13 cellular contexts compared by ENCODE assay signal in genomic region chr22:21961886-21962654, GRCh38. TPM values are rescaled to one million over a fixed set of nuclear protein-coding genes. Genes with fewer than 3 reads are reported as not detected.
DNase-seq lines count a peak whose midpoint lies in the region; ATAC-seq and TF ChIP-seq lines count a peak whose summit lies in the region.
"Had no signal": no experiment of that assay in that cellular context is flagged by ENCODE, and none has a peak within 500 bp of the region (broad histone marks: within the 10 kb centered on the region; RNA-seq: fewer than 3 reads in every experiment).

No MANE protein-coding gene starts in this region.

- peaks cover 47% of the 10 kb centered on the region for H3K36me3 Mint-ChIP-seq in activated T-helper 17 cell treated with anti-CD3 and anti-CD28 coated beads, Interleukin-2, amount 50 U/mL, for 72 hours (ENCODE audit: low read depth)

- ATAC-seq in right lobe of liver, result peak; percentile 65 to 87 (median 79)
- ATAC-seq in activated T-helper 17 cell treated with anti-CD3 and anti-CD28 coated beads, Interleukin-2, amount 50 U/mL, for 72 hours (replicated peaks), result no peak

- no peaks in the 10 kb centered on the region for H4K20me1 ChIP-seq in mammary epithelial cell (ENCODE audit: insufficient read depth, low read length)
- H4K20me1 ChIP-seq in OCI-LY7 (ENCODE audit: insufficient read depth, low read length), result no peaks in the 10 kb centered on the region

- H3K4me3 ChIP-seq in AG10803 (ENCODE audit: low read length) (no peak overlapping the region), mammary epithelial cell (replicated peaks in 1 of 3; ENCODE audit: insufficient read depth in 1 of 3, low read depth in 2 of 3, low read length in 3 of 3) (no peak overlapping the region), right lobe of liver (no peak overlapping the region), coronary artery (no peak overlapping the region), BE2C (ENCODE audit: low read depth, low read length) (no peak overlapping the region), OCI-LY7 (ENCODE audit: low read depth, low read length, poor library complexity, severe bottlenecking) (no peak overlapping the region)

- H3K36me3 ChIP-seq in mammary epithelial cell (ENCODE audit: insufficient read depth, low read length) (peaks cover 16% of the 10 kb centered on the region), right lobe of liver (peaks cover 0 to 73% (median 21%) of the 10 kb centered on the region in 4 donors), BE2C (peaks cover 70% of the 10 kb centered on the region), OCI-LY7 (ENCODE audit: insufficient read depth, low read length) (peaks cover 84% of the 10 kb centered on the region)

- no peak overlapping the region for H2AFZ ChIP-seq in mammary epithelial cell (ENCODE audit: low read depth, low read length)
- H2AFZ ChIP-seq in OCI-LY7 (ENCODE audit: low read length), result no peak overlapping the region

- no peak overlapping the region for H3K9ac ChIP-seq in mammary epithelial cell (ENCODE audit: insufficient read depth, low read length)

- CTCF ChIA-PET in mammary epithelial cell (lab: Charles Lee; ENCODE audit: low non-redundant PET) (no interaction called here), OCI-LY7 (lab: Charles Lee; ENCODE audit: unreplicated experiment) (no interaction called here)

- intact Hi-C loops in mammary epithelial cell (cut with micrococcal nuclease) (no loop called here), right lobe of liver (cut with DNase I) (no loop called here), OCI-LY7 (cut with micrococcal nuclease; ENCODE audit: unreplicated experiment) (no loop called here)

- H3K4me2 ChIP-seq in mammary epithelial cell (ENCODE audit: insufficient read depth, low read depth, low read length), result no peak overlapping the region
- H3K4me2 ChIP-seq in OCI-LY7 (ENCODE audit: low read length), result no peak overlapping the region

- H3K4me3 Mint-ChIP-seq in activated T-helper 17 cell treated with anti-CD3 and anti-CD28 coated beads, Interleukin-2, amount 50 U/mL, for 72 hours, result no peak overlapping the region
- H3K4me3 Mint-ChIP-seq: activated CD4-positive, alpha-beta T cell treated with anti-CD3 and anti-CD28 coated beads, Interleukin-2, amount 10 ng/mL, durations not matched to agents 7 days and 5 days; CD14-positive monocyte had no signal

- H3K9me2 ChIP-seq in OCI-LY7 (ENCODE audit: insufficient read depth, low read length), result no peaks in the 10 kb centered on the region

- H3K4me1 Mint-ChIP-seq in activated T-helper 17 cell treated with anti-CD3 and anti-CD28 coated beads, Interleukin-2, amount 50 U/mL, for 72 hours, result no peaks in the 10 kb centered on the region
- H3K4me1 Mint-ChIP-seq: activated CD4-positive, alpha-beta T cell treated with anti-CD3 and anti-CD28 coated beads, Interleukin-2, amount 10 ng/mL, durations not matched to agents 7 days and 5 days had no signal

- DNase-seq in AG10803 (ENCODE audit: low read depth), result peak; percentile 41
- DNase-seq in HS-5 (ENCODE audit: low read depth), result peak; percentile 50
- peak; percentile 57 for DNase-seq in mammary epithelial cell
- peak in 1 of 3 donors; percentile 74 for DNase-seq in right lobe of liver
- DNase-seq in coronary artery (ENCODE audit: low spot score), result no peak
- no peak for DNase-seq in BE2C
- no peak for DNase-seq in OCI-LY7 (ENCODE audit: low spot score)
- DNase-seq: activated CD4-positive, alpha-beta T cell treated with anti-CD3 and anti-CD28 coated beads, Interleukin-2, amount 10 ng/mL, durations not matched to agents 7 days and 5 days; foreskin melanocyte; NK-92 treated with Interleukin-12 subunit alpha and Interleukin-12 subunit beta, amount 100 ng/mL, for 24 hours; T-helper 1 cell had no signal

- in situ Hi-C loops in mammary epithelial cell (cut with MboI; ENCODE audit: low sequenced_read_pairs in 2 of 2), result no loop called here

- H3K27ac ChIP-seq in mammary epithelial cell (ENCODE audit: insufficient read depth, low read depth, low read length) (no peak overlapping the region), right lobe of liver (peak overlapping the region in 2 of 3 donors; percentile 15 to 82), coronary artery (no peak overlapping the region), OCI-LY7 (ENCODE audit: low read depth, low read length, poor library complexity, severe bottlenecking) (no peak overlapping the region)

- TF ChIP-seq CTCF in AG10803 (conservative IDR thresholded peaks at IDR 0.05; ENCODE audit: low read length) (no peak), mammary epithelial cell (conservative IDR thresholded peaks at IDR 0.05 in 1 of 2, IDR thresholded peaks at IDR 0.05 in 1 of 2; ENCODE audit: extremely low read depth in 1 of 2, insufficient read depth in 1 of 2, low read depth in 1 of 2, low read length in 2 of 2) (no peak), right lobe of liver (IDR thresholded peaks at IDR 0.05) (no peak), coronary artery (IDR thresholded peaks at IDR 0.05) (no peak), BE2C (IDR thresholded peaks at IDR 0.05; ENCODE audit: low read depth, low read length) (no peak), OCI-LY7 (conservative IDR thresholded peaks at IDR 0.05; ENCODE audit: low read length) (no peak)

- H3K9me3 ChIP-seq in mammary epithelial cell (replicated peaks; ENCODE audit: insufficient read depth, low read length) (no peaks in the 10 kb centered on the region), right lobe of liver (no peaks in the 10 kb centered on the region), BE2C (no peaks in the 10 kb centered on the region), OCI-LY7 (ENCODE audit: low read length) (no peaks in the 10 kb centered on the region)

- no peaks in the 10 kb centered on the region for H3K27me3 Mint-ChIP-seq in activated T-helper 17 cell treated with anti-CD3 and anti-CD28 coated beads, Interleukin-2, amount 50 U/mL, for 72 hours
- H3K27me3 Mint-ChIP-seq: activated CD4-positive, alpha-beta T cell treated with anti-CD3 and anti-CD28 coated beads, Interleukin-2, amount 10 ng/mL, durations not matched to agents 7 days and 5 days had no signal

- no peak overlapping the region for H3K27ac Mint-ChIP-seq in activated T-helper 17 cell treated with anti-CD3 and anti-CD28 coated beads, Interleukin-2, amount 50 U/mL, for 72 hours
- H3K27ac Mint-ChIP-seq: activated CD4-positive, alpha-beta T cell treated with anti-CD3 and anti-CD28 coated beads, Interleukin-2, amount 10 ng/mL, durations not matched to agents 7 days and 5 days had no signal

- H3K27me3 ChIP-seq in mammary epithelial cell (ENCODE audit: insufficient read depth, low read length), result no peaks in the 10 kb centered on the region
- H3K27me3 ChIP-seq in right lobe of liver, result no peaks in the 10 kb centered on the region
- H3K27me3 ChIP-seq in BE2C, result no peaks in the 10 kb centered on the region

- H3K4me1 ChIP-seq in mammary epithelial cell (ENCODE audit: insufficient read depth, low read length) (peaks cover 9% of the 10 kb centered on the region), right lobe of liver (no peaks in the 10 kb centered on the region), BE2C (no peaks in the 10 kb centered on the region), OCI-LY7 (ENCODE audit: insufficient read depth, low read length, poor library complexity, severe bottlenecking) (no peaks in the 10 kb centered on the region)

- H3K79me2 ChIP-seq in mammary epithelial cell (ENCODE audit: insufficient read depth, low read length) (no peaks in the 10 kb centered on the region), OCI-LY7 (ENCODE audit: insufficient read depth, low read depth, low read length) (no peaks in the 10 kb centered on the region)

- WGBS in mammary epithelial cell (ENCODE audit: low coverage, missing lambda C conversion rate), result 76% methylated on average over 18 of the region's 23 CpGs
- 40% methylated on average over 1 of the region's 23 CpGs for WGBS in right lobe of liver (ENCODE audit: insufficient coverage, low coverage, low lambda C conversion rate, missing lambda C conversion rate)

- no peaks in the 10 kb centered on the region for H3K9me3 Mint-ChIP-seq in activated T-helper 17 cell treated with anti-CD3 and anti-CD28 coated beads, Interleukin-2, amount 50 U/mL, for 72 hours
- H3K9me3 Mint-ChIP-seq: activated CD4-positive, alpha-beta T cell treated with anti-CD3 and anti-CD28 coated beads, Interleukin-2, amount 10 ng/mL, durations not matched to agents 7 days and 5 days; CD14-positive monocyte had no signal

- dilution Hi-C loops in mammary epithelial cell (cut with HindIII; ENCODE audit: low sequenced_read_pairs), result no loop called here

- BruUV-seq in mammary epithelial cell (replicated peaks; lab: Mats Ljungman, UMichigan) (no TSS peak), OCI-LY7 (replicated peaks; lab: Mats Ljungman, UMichigan) (no TSS peak)

- POLR2A ChIA-PET in OCI-LY7 (lab: Charles Lee), result no interaction called here

- peak; percentile 25 for TF ChIP-seq POLR2A in right lobe of liver (IDR thresholded peaks at IDR 0.05)

RNA-seq across cellular contexts. Expression of gene PPM1F, which starts 9.4 kb away (rescaled TPM):
- total RNA-seq in mammary epithelial cell (10 to 100 TPM; 30.8 to 43.6 TPM), right lobe of liver (10 to 100 TPM in 4 of 6 experiments, 1 to 10 TPM in 2; 5.0 to 19.4 (median 12.8) TPM), OCI-LY7 (2022) (27.2 and 29.7 TPM in 2 replicates)
- polyA plus RNA-seq in mammary epithelial cell, result 18.3 TPM
- 45.2 TPM for polyA minus RNA-seq in mammary epithelial cell
- 41.0 TPM for polyA plus RNA-seq in BE2C (2012; ENCODE audit: insufficient read depth, insufficient read length, low read depth)
- total RNA-seq in OCI-LY7 (2014; rRNA removed; shearing (Covaris generic)), result 21.7 and 35.4 TPM in 2 replicates
- 10 to 100 TPM; 17.3 to 20.3 TPM for total RNA-seq in activated T-helper 17 cell treated with anti-CD3 and anti-CD28 coated beads, Interleukin-2, amount 50 U/mL, for 72 hours

RNA-seq across cellular contexts. Expression of gene TOP3B, which starts 20.5 kb away (rescaled TPM):
- total RNA-seq in mammary epithelial cell (10 to 100 TPM; 36.4 to 36.7 TPM), right lobe of liver (10 to 100 TPM; 13.5 to 20.4 (median 15.6) TPM), OCI-LY7 (2022) (98.7 and 101 TPM in 2 replicates)
- 11.7 TPM for polyA plus RNA-seq in mammary epithelial cell
- 29.3 TPM for polyA minus RNA-seq in mammary epithelial cell
- 50.9 TPM for polyA plus RNA-seq in BE2C (2012; ENCODE audit: insufficient read depth, insufficient read length, low read depth)
- 65.6 and 82.6 TPM in 2 replicates for total RNA-seq in OCI-LY7 (2014; rRNA removed; shearing (Covaris generic))
- total RNA-seq in activated T-helper 17 cell treated with anti-CD3 and anti-CD28 coated beads, Interleukin-2, amount 50 U/mL, for 72 hours, result 10 to 100 TPM; 34.6 to 42.3 TPM

Comparison
In these comparisons a context has a peak if more than half of its experiments do, and no peak if none do; other contexts are left out.
1. DNase-seq: peak in AG10803 (single experiment), HS-5 (single experiment) and mammary epithelial cell (single experiment); none in coronary artery (single experiment), BE2C (single experiment) and OCI-LY7 (single experiment).
2. H3K27ac ChIP-seq: peak in right lobe of liver (2 of 3); none in mammary epithelial cell (single experiment), coronary artery (0 of 2) and OCI-LY7 (single experiment).